ENCODE assay signal across 9 cellular contexts in the genomic region with DNA sequence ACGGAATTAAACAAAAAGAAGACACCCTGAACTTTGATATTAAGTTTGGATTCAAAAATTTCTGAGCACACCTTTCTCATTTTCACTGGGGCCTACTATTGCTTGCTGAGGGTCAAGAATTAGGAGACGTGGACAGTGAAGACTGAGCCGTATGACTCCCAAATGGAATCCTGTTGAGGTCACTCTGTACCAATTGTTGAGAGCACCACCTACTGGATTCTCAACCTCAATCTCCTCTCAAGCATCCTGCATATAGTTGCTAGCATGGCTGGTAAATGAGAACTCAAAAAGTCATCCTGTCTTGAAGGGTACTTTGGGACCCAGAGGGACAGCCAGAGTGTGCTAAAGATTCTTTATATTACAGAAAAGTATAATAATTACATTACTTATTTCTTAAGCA. TPM values are rescaled to one million over a fixed set of nuclear protein-coding genes. Genes with fewer than 3 reads are reported as not detected.
A peak's percentile ranks its signal among the peaks of the same experiment; 100 is the strongest.
DNase-seq lines count a peak whose midpoint lies in the region; ATAC-seq and TF ChIP-seq lines count a peak whose summit lies in the region.
"Had no signal": no experiment of that assay in that cellular context is flagged by ENCODE, and none has a peak within 500 bp of the region (broad histone marks: within the 10 kb centered on the region; RNA-seq: fewer than 3 reads in every experiment).

No MANE protein-coding gene starts in this region.

- ATAC-seq in GM21423 (IDR thresholded peaks at IDR 0.05; ENCODE audit: unreplicated experiment) = no peak
- no peak for ATAC-seq in GM19328 (IDR thresholded peaks at IDR 0.05; ENCODE audit: unreplicated experiment)
- no peak for ATAC-seq in HG03175 (IDR thresholded peaks at IDR 0.05; ENCODE audit: unreplicated experiment)

- no peak overlapping the region for H3K4me3 ChIP-seq in GM06990 (replicated peaks; ENCODE audit: low read depth, low read length)
- no peak overlapping the region for H3K4me3 ChIP-seq in esophagus muscularis mucosa
- H3K4me3 ChIP-seq in parathyroid adenoma (ENCODE audit: low read depth, low read length) = no peak overlapping the region

- no peak for TF ChIP-seq POLR2A in esophagus muscularis mucosa (IDR thresholded peaks at IDR 0.05; ENCODE audit: low read depth)

- peaks cover 0 to 12% (median 11%) of the 10 kb centered on the region in 4 donors for H3K9me3 ChIP-seq in esophagus muscularis mucosa
- no peaks in the 10 kb centered on the region for H3K9me3 ChIP-seq in parathyroid adenoma (ENCODE audit: control insufficient read depth, low read length)

- H3K27ac ChIP-seq in esophagus muscularis mucosa (replicated peaks in 1 of 4) (no peak overlapping the region), parathyroid adenoma (peak overlapping the region; percentile 63)

- TF ChIP-seq CTCF in GM06990 (IDR thresholded peaks at IDR 0.05; ENCODE audit: insufficient read depth, low read length, poor library complexity, severe bottlenecking) (peak; percentile 32), esophagus muscularis mucosa (IDR thresholded peaks at IDR 0.05) (peak; percentile 29 to 48 (median 44)), parathyroid adenoma (IDR thresholded peaks at IDR 0.05) (no peak)

- no peak overlapping the region for H3K9ac ChIP-seq in parathyroid adenoma

- peak overlapping the region; percentile 33 for H2AFZ ChIP-seq in parathyroid adenoma

- peaks cover 1% of the 10 kb centered on the region for H3K27me3 ChIP-seq in GM06990 (replicated peaks; ENCODE audit: control insufficient read depth, insufficient read depth, low read length)
- H3K27me3 ChIP-seq in esophagus muscularis mucosa = no peaks in the 10 kb centered on the region
- H3K27me3 ChIP-seq in parathyroid adenoma (ENCODE audit: control insufficient read depth, insufficient read depth, low read length) = no peaks in the 10 kb centered on the region

- WGBS in esophagus muscularis mucosa = 55% methylated on average over 3 of the region's 3 CpGs

- intact Hi-C loops in esophagus muscularis mucosa (cut with DNase I) = loop anchor here (5.0 kb wide), 1 partner anchor 163 kb away; no protein-coding TSS in a partner anchor

- DNase-seq in GM06990 (ENCODE audit: extremely low read depth, insufficient read length) (no peak), NCI-H69 (lab: John Stamatoyannopoulos, UW) (peak; percentile 44), esophagus muscularis mucosa (ENCODE audit: extremely low spot score) (no peak), CD1c-positive myeloid dendritic cell (ENCODE audit: extremely low spot score) (no peak)
- DNase-seq: KBM-7 had no signal

- H3K4me1 ChIP-seq in esophagus muscularis mucosa = no peaks in the 10 kb centered on the region
- H3K4me1 ChIP-seq in parathyroid adenoma = peaks cover 3% of the 10 kb centered on the region

- H3K79me2 ChIP-seq in parathyroid adenoma = no peaks in the 10 kb centered on the region

- H3K36me3 ChIP-seq in GM06990 (ENCODE audit: control insufficient read depth, insufficient read depth, low read length) (no peaks in the 10 kb centered on the region), esophagus muscularis mucosa (no peaks in the 10 kb centered on the region), parathyroid adenoma (ENCODE audit: control insufficient read depth, insufficient read depth, low read length) (no peaks in the 10 kb centered on the region)

- no peak for TF ChIP-seq EP300 in esophagus muscularis mucosa (IDR thresholded peaks at IDR 0.05)

- H3K4me2 ChIP-seq in parathyroid adenoma (ENCODE audit: low read length) = no peak overlapping the region

RNA-seq across cellular contexts. Expression of a gene that starts 20.2 kb away (rescaled TPM):
- total RNA-seq in esophagus muscularis mucosa = 10 to 100 TPM; 29.7 to 43.4 (median 34.6) TPM
